Comparison of ENCODE assay signal across 8 cellular contexts in genomic region chr10:22229756-22230330, GRCh38. TPM values are rescaled to one million over a fixed set of nuclear protein-coding genes. Genes with fewer than 3 reads are reported as not detected.
A peak's percentile ranks its signal among the peaks of the same experiment; 100 is the strongest.
DNase-seq lines count a peak whose midpoint lies in the region; ATAC-seq and TF ChIP-seq lines count a peak whose summit lies in the region.
"Had no signal": no experiment of that assay in that cellular context is flagged by ENCODE, and none has a peak within 500 bp of the region (broad histone marks: within the 10 kb centered on the region; RNA-seq: fewer than 3 reads in every experiment).

No MANE protein-coding gene starts in this region.

- DNase-seq in GM12864 (ENCODE audit: low read depth) (no peak), mesenteric fat pad (ENCODE audit: low spot score) (no peak)
- no peak for DNase-seq in naive thymus-derived CD4-positive, alpha-beta T cell

- peak overlapping the region; percentile 96 for H2AFZ ChIP-seq in OCI-LY3 (ENCODE audit: low read depth, low read length)

- CTCF ChIA-PET in naive thymus-derived CD4-positive, alpha-beta T cell (lab: Charles Lee) = interaction anchor here (0.9 kb wide), 1 partner anchor 734 kb away, joined by 3 read pairs; no protein-coding TSS in a partner anchor

- H3K27ac Mint-ChIP-seq in naive thymus-derived CD4-positive, alpha-beta T cell = peak overlapping the region; percentile 96 to 100 (median 99)

- no peaks in the 10 kb centered on the region for H4K20me1 ChIP-seq in OCI-LY3 (ENCODE audit: insufficient read depth, low read length)

- peaks cover 0 to 5% (median 0%) of the 10 kb centered on the region in 5 donors for H3K36me3 Mint-ChIP-seq in naive thymus-derived CD4-positive, alpha-beta T cell

- ATAC-seq in naive thymus-derived CD4-positive, alpha-beta T cell = no peak
- no peak for ATAC-seq in HG02798 (IDR thresholded peaks at IDR 0.05; ENCODE audit: poor library complexity, unreplicated experiment)
- ATAC-seq in HG02610 (IDR thresholded peaks at IDR 0.05; ENCODE audit: unreplicated experiment) = no peak

- peak overlapping the region; percentile 73 for H3K4me2 ChIP-seq in OCI-LY3 (ENCODE audit: low read length)

- peaks cover 0 to 20% (median 5%) of the 10 kb centered on the region in 5 donors for H3K27me3 Mint-ChIP-seq in naive thymus-derived CD4-positive, alpha-beta T cell

- H3K9me3 Mint-ChIP-seq in naive thymus-derived CD4-positive, alpha-beta T cell = peaks cover 0 to 14% (median 0%) of the 10 kb centered on the region in 11 donors

- POLR2A ChIA-PET in naive thymus-derived CD4-positive, alpha-beta T cell (lab: Charles Lee) = interaction anchor here (0.6 to 3.8 kb wide), 26 partner anchors 9 to 704 kb away, joined by 3 to 72 read pairs (median 4); partner anchors contain the start of genes BMI1, COMMD3, DNAJC1 and SKIDA1

- intact Hi-C loops in naive thymus-derived CD4-positive, alpha-beta T cell (cut with micrococcal nuclease) = loop anchor here (1.0 to 10.0 kb wide), 16 partner anchors 21 to 1208 kb away; partner anchors contain the start of genes COMMD3 (in 2 of the 2), DNAJC1 (in 2 of the 2), MLLT10 (in 2 of the 2) and BMI1 (in 1 of the 2)

- H3K4me1 ChIP-seq in OCI-LY3 (ENCODE audit: low read length) (peaks cover 12% of the 10 kb centered on the region), ectodermal cell (ENCODE audit: control insufficient read depth, insufficient read depth, low read length) (no peaks in the 10 kb centered on the region)
- peaks cover 6 to 8% of the 10 kb centered on the region in 2 donors for H3K4me1 ChIP-seq in naive thymus-derived CD4-positive, alpha-beta T cell (ENCODE audit: control insufficient read depth in 2 of 2, insufficient read depth in 2 of 2, low read length in 2 of 2)

- 0 to 5% methylated on average over 2 to 9 of the region's 10 CpGs for WGBS in ectodermal cell, 2 experiments

- H3K36me3 ChIP-seq in OCI-LY3 (replicated peaks; ENCODE audit: low read depth, low read length) (no peaks in the 10 kb centered on the region), ectodermal cell (ENCODE audit: control insufficient read depth, insufficient read depth, low read length) (no peaks in the 10 kb centered on the region)
- no peaks in the 10 kb centered on the region for H3K36me3 ChIP-seq in naive thymus-derived CD4-positive, alpha-beta T cell (ENCODE audit: control insufficient read depth in 2 of 3, insufficient read depth in 3 of 3, low read length in 3 of 3)

- H3K4me3 ChIP-seq in GM12864 (ENCODE audit: low read depth, low read length) (peak overlapping the region; percentile 67), OCI-LY3 (ENCODE audit: low read length) (peak overlapping the region; percentile 86), ectodermal cell (ENCODE audit: insufficient read depth, low read depth, low read length) (peak overlapping the region; percentile 74)
- H3K4me3 ChIP-seq in naive thymus-derived CD4-positive, alpha-beta T cell (ENCODE audit: low read length) = peak overlapping the region; percentile 85

- H3K9me3 ChIP-seq in OCI-LY3 (ENCODE audit: insufficient read depth, low read length) = no peaks in the 10 kb centered on the region
- H3K9me3 ChIP-seq in ectodermal cell (ENCODE audit: control insufficient read depth, low read length) = no peaks in the 10 kb centered on the region
- no peaks in the 10 kb centered on the region for H3K9me3 ChIP-seq in naive thymus-derived CD4-positive, alpha-beta T cell (ENCODE audit: control insufficient read depth in 2 of 3, low read length in 3 of 3)

- H3K27ac ChIP-seq in OCI-LY3 (ENCODE audit: low read length) (no peak overlapping the region), ectodermal cell (ENCODE audit: insufficient read depth, low read depth, low read length, poor library complexity, severe bottlenecking) (no peak overlapping the region)
- H3K27ac ChIP-seq in naive thymus-derived CD4-positive, alpha-beta T cell (ENCODE audit: low read depth, low read length) = peak overlapping the region; percentile 46

- no peaks in the 10 kb centered on the region for H3K79me2 ChIP-seq in OCI-LY3 (ENCODE audit: low read length)

- peak overlapping the region; percentile 65 for H3K9ac ChIP-seq in OCI-LY3 (ENCODE audit: low read length)

- H3K27me3 ChIP-seq in OCI-LY3 (ENCODE audit: low read depth, low read length) (no peaks in the 10 kb centered on the region), ectodermal cell (ENCODE audit: control insufficient read depth, insufficient read depth, low read length, poor library complexity, severe bottlenecking) (no peaks in the 10 kb centered on the region)
- H3K27me3 ChIP-seq in naive thymus-derived CD4-positive, alpha-beta T cell (ENCODE audit: control insufficient read depth in 2 of 2, insufficient read depth in 2 of 2, low read length in 2 of 2) = no peaks in the 10 kb centered on the region

- TF ChIP-seq CTCF in GM12864 (IDR thresholded peaks at IDR 0.05; ENCODE audit: low read depth, low read length, missing control alignments) (no peak), OCI-LY3 (IDR thresholded peaks at IDR 0.05; ENCODE audit: low read depth, low read length) (no peak)

- peaks cover 11 to 27% (median 15%) of the 10 kb centered on the region in 7 donors for H3K4me1 Mint-ChIP-seq in naive thymus-derived CD4-positive, alpha-beta T cell

- H3K4me3 Mint-ChIP-seq in naive thymus-derived CD4-positive, alpha-beta T cell = peak overlapping the region; percentile 84 to 99 (median 94)

RNA-seq across cellular contexts. Expression of gene EBLN1, which starts 12.0 kb away (rescaled TPM):
- polyA plus RNA-seq in ectodermal cell (2013, experiment 1 of 4) = not detected
- not detected for polyA plus RNA-seq in ectodermal cell (2013, experiment 2 of 4)
- not detected for polyA plus RNA-seq in ectodermal cell (2013, experiment 3 of 4)
- not detected for polyA plus RNA-seq in ectodermal cell (2013, experiment 4 of 4)
- not detected for total RNA-seq in naive thymus-derived CD4-positive, alpha-beta T cell
- not detected for polyA plus RNA-seq in naive thymus-derived CD4-positive, alpha-beta T cell
- not detected for total RNA-seq in mesenteric fat pad
- total RNA-seq: activated CD8-positive, alpha-beta memory T cell treated with anti-CD3 and anti-CD28 coated beads for 36 hours had no signal
